In genomic region chr1:151831605-151832004, GRCh38 we compare ENCODE assay signal across 10 cellular contexts. TPM values are rescaled to one million over a fixed set of nuclear protein-coding genes. Genes with fewer than 3 reads are reported as not detected.
DNase-seq lines count a peak whose midpoint lies in the region; ATAC-seq, FAIRE-seq and TF ChIP-seq lines count a peak whose summit lies in the region.
"Had no signal": no experiment of that assay in that cellular context is flagged by ENCODE, and none has a peak within 500 bp of the region (broad histone marks: within the 10 kb centered on the region; RNA-seq: fewer than 3 reads in every experiment).

RORC (minus strand) TSS chr1:151831802; CDS start chr1:151831764, 38 bp downstream.

- H3K9me3 ChIP-seq in left ventricle myocardium inferior (replicated peaks) = no peaks in the 10 kb centered on the region
- H3K9me3 ChIP-seq in small intestine (ENCODE audit: control insufficient read depth, low read depth) = no peaks in the 10 kb centered on the region

- H3K27me3 ChIP-seq in left ventricle myocardium inferior (ENCODE audit: low read depth) (no peaks in the 10 kb centered on the region), small intestine (ENCODE audit: control insufficient read depth in 2 of 2, insufficient read depth in 2 of 2, low read length in 2 of 2) (no peaks in the 10 kb centered on the region)

- intact Hi-C loops in left ventricle myocardium inferior (cut with micrococcal nuclease) = no loop called here

- peak within 1 kb of the TSS; percentile 65 for H3K4me3 ChIP-seq in left ventricle myocardium inferior
- H3K4me3 ChIP-seq in small intestine (ENCODE audit: low read depth in 1 of 2, low read length in 2 of 2) = peak within 1 kb of the TSS in 1 of 2 donors; percentile 64

- no peak for FAIRE-seq in small intestine (lab: Jason Lieb, UNC)

- no peak for ATAC-seq in HG02938 (IDR thresholded peaks at IDR 0.05; ENCODE audit: unreplicated experiment)
- ATAC-seq in HG03442 (IDR thresholded peaks at IDR 0.05; ENCODE audit: unreplicated experiment) = no peak

- 25 to 62% (median 26%) methylated on average over 5 of the region's 5 CpGs for WGBS in small intestine, 3 donors

- H3K36me3 ChIP-seq in left ventricle myocardium inferior (no peaks in the 10 kb centered on the region), small intestine (ENCODE audit: control insufficient read depth in 2 of 2, insufficient read depth in 2 of 2, low read length in 2 of 2) (no peaks in the 10 kb centered on the region)

- DNase-seq in DMS53 (lab: John Stamatoyannopoulos, UW) (peak; percentile 17), DMS53 treated with DMSO at 0.1 percent for 48 hours (lab: John Stamatoyannopoulos, UW; ENCODE audit: unreplicated experiment) (no peak), SHP77 treated with DMSO at 0.1 percent for 48 hours (lab: John Stamatoyannopoulos, UW) (peak; percentile 73), left ventricle myocardium inferior (peak; percentile 54), small intestine (peak; percentile 84)
- DNase-seq in stimulated activated naive CD4-positive, alpha-beta T cell (lab: John Stamatoyannopoulos, UW) = no peak
- DNase-seq: NCI-H187 treated with DMSO at 0.1 percent for 48 hours, T1000 had no signal

- peak within 1 kb of the TSS; percentile 69 for H3K27ac ChIP-seq in left ventricle myocardium inferior (replicated peaks)
- H3K27ac ChIP-seq in small intestine (ENCODE audit: low read depth in 1 of 2, low read length in 1 of 2) = peak within 1 kb of the TSS; percentile 69 to 88

- no peak for TF ChIP-seq CTCF in left ventricle myocardium inferior (IDR thresholded peaks at IDR 0.05; ENCODE audit: borderline replicate concordance)

- peaks cover 40% of the 10 kb centered on the region for H3K4me1 ChIP-seq in left ventricle myocardium inferior
- H3K4me1 ChIP-seq in small intestine (ENCODE audit: control insufficient read depth in 2 of 2, insufficient read depth in 1 of 2, low read depth in 1 of 2, low read length in 1 of 2) = peaks cover 0 to 6% of the 10 kb centered on the region in 2 donors

RNA-seq across cellular contexts. Expression of gene RORC, which starts in this region (rescaled TPM):
- total RNA-seq in left ventricle myocardium inferior = 10.3 TPM
- 10 to 100 TPM in 2 of 3 donors, 1 to 10 TPM in 1; 5.4 to 15.2 (median 10.8) TPM for polyA plus RNA-seq in small intestine

Comparison
In these comparisons a context has a peak if more than half of its experiments do, and no peak if none do; other contexts are left out.
1. DNase-seq: peak in DMS53 (single experiment), SHP77 treated with DMSO at 0.1 percent for 48 hours (single experiment), left ventricle myocardium inferior (single experiment) and small intestine (single experiment); none in DMS53 treated with DMSO at 0.1 percent for 48 hours (single experiment) and stimulated activated naive CD4-positive, alpha-beta T cell (0 of 6).